ENCODE assay signal across 8 cellular contexts in the genomic region with DNA sequence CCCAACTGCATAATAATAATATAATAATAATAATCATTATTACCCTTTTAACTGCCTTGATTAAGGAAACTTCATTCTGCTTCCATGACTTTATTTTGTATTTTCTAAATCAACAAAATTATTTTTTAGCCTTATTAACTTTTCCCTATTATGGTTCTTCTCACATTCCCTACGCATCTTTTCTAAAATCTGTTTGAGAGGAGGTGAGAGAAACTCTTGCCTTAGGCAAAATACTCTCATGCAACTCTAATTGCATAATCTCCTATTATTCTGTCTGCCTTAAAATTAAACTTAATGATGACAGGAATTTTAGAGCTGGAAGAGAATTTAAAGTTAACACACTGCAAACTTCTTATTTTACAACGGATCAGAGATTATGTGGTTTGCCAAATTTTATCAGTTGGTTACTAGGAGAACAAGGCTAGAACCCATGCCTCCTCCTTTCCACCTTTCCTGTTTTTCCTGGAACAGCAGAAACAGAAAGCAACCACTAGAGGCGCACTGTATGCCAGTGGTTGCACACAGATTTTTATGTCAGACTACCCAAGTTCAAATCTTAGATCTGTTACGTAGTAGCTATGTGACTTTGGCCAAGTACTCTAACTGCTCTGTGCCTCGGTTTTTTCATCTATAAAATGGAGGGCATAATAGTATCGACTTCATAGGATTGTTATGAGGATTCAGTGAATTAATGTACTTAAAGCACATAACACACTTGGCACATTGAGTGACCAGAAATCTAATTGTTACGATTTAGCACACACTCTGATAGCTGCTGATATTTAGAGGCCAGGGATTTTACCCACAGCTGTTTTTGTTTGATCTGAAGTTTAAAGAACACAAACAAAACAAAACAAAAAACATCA. TPM values are rescaled to one million over a fixed set of nuclear protein-coding genes. Genes with fewer than 3 reads are reported as not detected.
DNase-seq lines count a peak whose midpoint lies in the region; ATAC-seq lines count a peak whose summit lies in the region.

No MANE protein-coding gene starts in this region.

- no peaks in the 10 kb centered on the region for H3K27me3 Mint-ChIP-seq in naive B cell
- H3K27me3 Mint-ChIP-seq in T-cell: peaks cover 0 to 2% of the 10 kb centered on the region in 2 donors

- H3K27ac Mint-ChIP-seq in naive B cell (peak overlapping the region in 1 of 6 donors; percentile 33), T-cell (no peak overlapping the region)
- no peak overlapping the region for H3K27ac Mint-ChIP-seq in stimulated activated effector memory CD8-positive, alpha-beta T cell treated with anti-CD3 and anti-CD28 coated beads, Interleukin-12 subunit alpha, Interleukin-12 subunit beta, amount 100 ng/mL, for 72 hours

- no peaks in the 10 kb centered on the region for H3K9me3 Mint-ChIP-seq in naive B cell
- H3K9me3 Mint-ChIP-seq in stimulated activated effector memory CD8-positive, alpha-beta T cell treated with anti-CD3 and anti-CD28 coated beads, Interleukin-12 subunit alpha, Interleukin-12 subunit beta, amount 100 ng/mL, for 72 hours: no peaks in the 10 kb centered on the region
- H3K9me3 Mint-ChIP-seq in T-cell: no peaks in the 10 kb centered on the region

- H3K4me1 Mint-ChIP-seq in naive B cell (peaks cover under 1 to 9% (median 4%) of the 10 kb centered on the region in 3 donors), T-cell (peaks cover 4 to 10% (median 6%) of the 10 kb centered on the region in 3 donors)
- H3K4me1 Mint-ChIP-seq in stimulated activated effector memory CD8-positive, alpha-beta T cell treated with anti-CD3 and anti-CD28 coated beads, Interleukin-12 subunit alpha, Interleukin-12 subunit beta, amount 100 ng/mL, for 72 hours: peaks cover 6% of the 10 kb centered on the region

- in situ Hi-C loops in T47D (cut with HindIII; ENCODE audit: low pct_unique_long_range_greater_than_20kb, low sequenced_read_pairs): no loop called here

- CTCF ChIA-PET in T-cell (lab: Charles Lee): interaction anchor here (0.9 to 1.0 kb wide), 2 partner anchors 7 to 107 kb away, joined by 3 read pairs; no protein-coding TSS in a partner anchor

- POLR2A ChIA-PET in T-cell (lab: Charles Lee): no interaction called here

- ATAC-seq in naive B cell (ENCODE audit: low read depth in 2 of 2): no peak
- no peak for ATAC-seq in stimulated activated effector memory CD8-positive, alpha-beta T cell treated with anti-CD3 and anti-CD28 coated beads, Interleukin-12 subunit alpha, Interleukin-12 subunit beta, amount 100 ng/mL, for 72 hours
- no peak for ATAC-seq in GM21717 (IDR thresholded peaks at IDR 0.05; ENCODE audit: unreplicated experiment)
- ATAC-seq in T-cell (replicated peaks in 1 of 4): no peak

- H3K4me3 Mint-ChIP-seq in naive B cell (peak overlapping the region in 1 of 8 donors; percentile 60), T-cell (no peak overlapping the region)
- no peak overlapping the region for H3K4me3 Mint-ChIP-seq in stimulated activated effector memory CD8-positive, alpha-beta T cell treated with anti-CD3 and anti-CD28 coated beads, Interleukin-12 subunit alpha, Interleukin-12 subunit beta, amount 100 ng/mL, for 72 hours

- no peaks in the 10 kb centered on the region for H3K36me3 Mint-ChIP-seq in naive B cell
- H3K36me3 Mint-ChIP-seq in stimulated activated effector memory CD8-positive, alpha-beta T cell treated with anti-CD3 and anti-CD28 coated beads, Interleukin-12 subunit alpha, Interleukin-12 subunit beta, amount 100 ng/mL, for 72 hours: peaks cover 7% of the 10 kb centered on the region
- no peaks in the 10 kb centered on the region for H3K36me3 Mint-ChIP-seq in T-cell

- DNase-seq in stimulated activated CD4-positive, alpha-beta T cell treated with anti-CD3 and anti-CD28 coated beads, Interleukin-15, amount 100 ng/mL, for 24 hours: peak; percentile 17
- DNase-seq in stimulated activated CD4-positive, alpha-beta T cell treated with anti-CD3 and anti-CD28 coated beads, Interleukin-1b, Interleukin-23, amount 100 ng/mL, for 48 hours: no peak
- peak; percentile 56 for DNase-seq in NCI-H1694 treated with DMSO at 0.1 percent for 48 hours (lab: John Stamatoyannopoulos, UW)
- DNase-seq in T47D (ENCODE audit: low read depth in 1 of 2, low spot score in 1 of 2): peak; percentile 42 to 72
- DNase-seq in naive B cell: peak; percentile 7
- DNase-seq in stimulated activated effector memory CD8-positive, alpha-beta T cell treated with anti-CD3 and anti-CD28 coated beads, Interleukin-12 subunit alpha, Interleukin-12 subunit beta, amount 100 ng/mL, for 72 hours (ENCODE audit: low spot score in 2 of 2): no peak
- no peak for DNase-seq in T-cell

RNA-seq across cellular contexts. Expression of gene BRMS1L, which starts 4.4 kb away (rescaled TPM):
- 1 to 10 TPM; 1.4 to 5.0 (median 3.1) TPM for polyA plus RNA-seq in naive B cell (ENCODE audit: low read depth in 6 of 6)
- total RNA-seq in T-cell: 1 to 10 TPM; 3.9 to 7.7 (median 5.4) TPM

RNA-seq across cellular contexts. Expression of gene RALGAPA1, which starts 12.7 kb away (rescaled TPM):
- 10 to 100 TPM in 5 of 6 donors, 1 to 10 TPM in 1; 9.7 to 29.8 (median 20.7) TPM for polyA plus RNA-seq in naive B cell (ENCODE audit: low read depth in 6 of 6)
- total RNA-seq in T-cell: 10 to 100 TPM; 65.1 to 88.9 (median 82.9) TPM

Comparison
In these comparisons a context has a peak if more than half of its experiments do, and no peak if none do; other contexts are left out.
1. DNase-seq: peak in stimulated activated CD4-positive, alpha-beta T cell treated with anti-CD3 and anti-CD28 coated beads, Interleukin-15, amount 100 ng/mL, for 24 hours (single experiment), NCI-H1694 treated with DMSO at 0.1 percent for 48 hours (single experiment), T47D (2 of 2) and naive B cell (single experiment); none in stimulated activated CD4-positive, alpha-beta T cell treated with anti-CD3 and anti-CD28 coated beads, Interleukin-1b, Interleukin-23, amount 100 ng/mL, for 48 hours (single experiment), stimulated activated effector memory CD8-positive, alpha-beta T cell treated with anti-CD3 and anti-CD28 coated beads, Interleukin-12 subunit alpha, Interleukin-12 subunit beta, amount 100 ng/mL, for 72 hours (0 of 2) and T-cell (0 of 34).